Comparison of ENCODE assay signal across 21 cellular contexts in genomic region chr4:86329431-86329830, GRCh38. TPM values are rescaled to one million over a fixed set of nuclear protein-coding genes. Genes with fewer than 3 reads are reported as not detected.
DNase-seq lines count a peak whose midpoint lies in the region; ATAC-seq lines count a peak whose summit lies in the region.
"Had no signal": no experiment of that assay in that cellular context is flagged by ENCODE, and none has a peak within 500 bp of the region (broad histone marks: within the 10 kb centered on the region; RNA-seq: fewer than 3 reads in every experiment).

No MANE protein-coding gene starts in this region.

- no peak overlapping the region for H3K18ac ChIP-seq in mesendoderm (ENCODE audit: low read length)

- H3K27ac ChIP-seq in mesendoderm (ENCODE audit: low read depth, low read length): no peak overlapping the region
- H3K27ac ChIP-seq: A549, GM23248 had no signal

- no peak overlapping the region for H3K4me2 ChIP-seq in mesendoderm (ENCODE audit: low read length)
- H3K4me2 ChIP-seq: A549 had no signal

- intact Hi-C loops in Right ventricle myocardium superior (cut with DNase I): no loop called here

- H2BK15ac ChIP-seq in mesendoderm (replicated peaks; ENCODE audit: low read depth): peak overlapping the region; percentile 92

- H2AK5ac ChIP-seq in mesendoderm (ENCODE audit: low read length): no peak overlapping the region

- H3K56ac ChIP-seq in mesendoderm (ENCODE audit: low read length): no peak overlapping the region

- no peak overlapping the region for H4K8ac ChIP-seq in mesendoderm (ENCODE audit: low read depth, low read length)

- no peak overlapping the region for H2BK120ac ChIP-seq in mesendoderm (ENCODE audit: low read depth, low read length)

- H3K4ac ChIP-seq in mesendoderm (ENCODE audit: low read depth, low read length): no peak overlapping the region

- H3K36me3 ChIP-seq in mesendoderm (ENCODE audit: control insufficient read depth, insufficient read depth, low read length): no peaks in the 10 kb centered on the region
- H3K36me3 ChIP-seq: BE2C; BLaER1 treated with 17β-estradiol and CSF1 and Interleukin-3, amounts not matched to agents 10 nM and 100 nM had no signal

- WGBS in mesendoderm (ENCODE audit: extremely low coverage, insufficient coverage, low lambda C conversion rate): no CpG with 5 or more reads among the region's 3 CpGs

- H3K9ac ChIP-seq in mesendoderm (ENCODE audit: low read length): no peak overlapping the region
- H3K9ac ChIP-seq: GM23248 had no signal

- H3K23ac ChIP-seq in mesendoderm (ENCODE audit: low read length): no peak overlapping the region

- H2BK5ac ChIP-seq in mesendoderm (ENCODE audit: low read length): no peak overlapping the region

- ATAC-seq in Right ventricle myocardium superior (ENCODE audit: poor library complexity): no peak
- ATAC-seq: A549 had no signal

- no peaks in the 10 kb centered on the region for H3K79me2 ChIP-seq in mesendoderm (ENCODE audit: control insufficient read depth, insufficient read depth, low read length)

- no peak overlapping the region for H4K5ac ChIP-seq in mesendoderm (ENCODE audit: low read length)

- no peaks in the 10 kb centered on the region for H3K4me1 ChIP-seq in mesendoderm (ENCODE audit: control insufficient read depth, low read depth, low read length)
- H3K4me1 ChIP-seq: BE2C had no signal

- H3K4me3 ChIP-seq in mesendoderm (ENCODE audit: low read length): no peak overlapping the region
- H3K4me3 ChIP-seq: A549; BLaER1 treated with 17β-estradiol and CSF1 and Interleukin-3, amounts not matched to agents 10 nM and 100 nM; GM23248 had no signal

- DNase-seq in G401 (ENCODE audit: low spot score) (peak; percentile 80), cerebellar cortex (ENCODE audit: low spot score) (peak; percentile 75), mesendoderm (no peak), HK-2 (ENCODE audit: unreplicated experiment) (no peak), Right ventricle myocardium superior (no peak)
- DNase-seq in activated T-cell treated with anti-CD3 and anti-CD28 coated beads, Interleukin-2, amount 50 U/mL, for 48 hours: no peak
- DNase-seq: 8988T; ACHN; AML-193; BE2C; Calu3; CD4-positive, alpha-beta T cell; CD8-positive, alpha-beta memory T cell; COR-L47; DMS53; DMS79 treated with DMSO at 0.1 percent for 48 hours; GM23248; H7; HCEC 1CT had no signal

- no peaks in the 10 kb centered on the region for H3K79me1 ChIP-seq in mesendoderm (ENCODE audit: low read length)

- no peaks in the 10 kb centered on the region for H3K27me3 ChIP-seq in mesendoderm (ENCODE audit: insufficient read depth, low read length, poor library complexity)
- H3K27me3 ChIP-seq: BE2C; BLaER1 treated with 17β-estradiol and CSF1 and Interleukin-3, amounts not matched to agents 10 nM and 100 nM had no signal

- in situ Hi-C loops in G401 (cut with HindIII; ENCODE audit: low sequenced_read_pairs): no loop called here

RNA-seq across cellular contexts. Expression of gene MAPK10, which starts 30.4 kb away (rescaled TPM):
- 0.78 TPM in 1 of 2 replicates, not detected in the other for total RNA-seq in G401 (2014; rRNA removed; shearing (Covaris generic))
- 2.9 TPM for polyA plus RNA-seq in mesendoderm (2013, experiment 1 of 2)
- polyA plus RNA-seq in mesendoderm (2013, experiment 2 of 2): 3.5 TPM
- total RNA-seq in Right ventricle myocardium superior: 4.0 TPM
- total RNA-seq: CD8-positive, alpha-beta memory T cell had no signal
- polyA plus RNA-seq: CD8-positive, alpha-beta memory T cell had no signal

Comparison
In these comparisons a context has a peak if more than half of its experiments do, and no peak if none do; other contexts are left out.
1. DNase-seq: peak in G401 (single experiment) and cerebellar cortex (single experiment); none in mesendoderm (single experiment), HK-2 (single experiment), Right ventricle myocardium superior (single experiment) and activated T-cell treated with anti-CD3 and anti-CD28 coated beads, Interleukin-2, amount 50 U/mL, for 48 hours (0 of 2).